Comparison of ENCODE assay signal across 29 cellular contexts in the genomic region with DNA sequence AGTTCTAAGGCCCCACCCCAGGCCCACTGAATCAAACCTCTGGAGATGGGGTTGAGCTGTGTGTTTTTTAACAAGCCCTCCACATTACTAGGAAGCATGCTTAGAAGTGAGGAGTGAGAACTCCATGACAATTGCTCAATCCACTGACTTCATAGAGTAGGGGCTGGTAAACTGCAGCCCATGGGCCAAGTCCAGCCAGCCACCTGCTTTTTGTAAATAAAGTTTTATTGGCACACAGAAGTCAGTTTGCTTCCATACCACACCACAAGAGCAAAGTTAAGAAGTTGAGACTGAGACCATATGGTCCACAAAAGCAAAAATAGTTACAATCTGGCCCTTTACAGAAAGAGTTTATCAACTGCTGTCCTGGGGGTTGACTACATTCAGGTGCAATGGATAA.
"Had no signal": no experiment of that assay in that cellular context is flagged by ENCODE, and none has a peak within 500 bp of the region (broad histone marks: within the 10 kb centered on the region; RNA-seq: fewer than 3 reads in every experiment).

No MANE protein-coding gene starts in this region.

- H3K27me3 ChIP-seq: colonic mucosa, foreskin keratinocyte, gastrocnemius medialis had no signal

- H3K4me3 Mint-ChIP-seq: dendritic cell treated with granulocyte-macrophage colony-stimulating factor and Interleukin-4, amounts not matched to agents 40 ng/mL and 50 ng/mL, for 4 days; effector memory CD8-positive, alpha-beta T cell; endodermal cell had no signal

- H3K9me3 ChIP-seq: colonic mucosa, esophagus muscularis mucosa, gastrocnemius medialis, gastroesophageal sphincter had no signal

- ATAC-seq: effector memory CD8-positive, alpha-beta T cell; esophagus mucosa; foreskin keratinocyte; gastrocnemius medialis; gastroesophageal sphincter; heart left ventricle; heart right ventricle had no signal

- FAIRE-seq: colon, endometrium, endothelial cell of umbilical vein, frontal cortex had no signal

- H3K4me1 ChIP-seq: colonic mucosa, esophagus muscularis mucosa, esophagus squamous epithelium, gastrocnemius medialis, gastroesophageal sphincter, heart right ventricle had no signal

- DNase-seq: colonic mucosa; cortex of kidney; dermis blood vessel endothelial cell; dorsolateral prefrontal cortex; effector CD4-positive, alpha-beta T cell; effector CD8-positive, alpha-beta T cell; effector memory CD4-positive, alpha-beta T cell; effector memory CD8-positive, alpha-beta T cell; endodermal cell; erythroblast; esophagus squamous epithelium; foreskin fibroblast; foreskin keratinocyte; foreskin melanocyte; gastrocnemius medialis; glutamatergic neuron; head of caudate nucleus; heart left ventricle; heart right ventricle had no signal

- H3K4me3 ChIP-seq: colonic mucosa, coronary artery, dorsolateral prefrontal cortex, esophagus muscularis mucosa, esophagus squamous epithelium, gastrocnemius medialis, gastroesophageal sphincter, heart left ventricle, heart right ventricle had no signal

- H3K27ac ChIP-seq: colonic mucosa, coronary artery, dorsolateral prefrontal cortex, epithelial cell of prostate, esophagus muscularis mucosa, esophagus squamous epithelium, foreskin keratinocyte, gastrocnemius medialis, gastroesophageal sphincter, heart left ventricle, heart right ventricle had no signal

- H3K9me3 Mint-ChIP-seq: dendritic cell treated with granulocyte-macrophage colony-stimulating factor and Interleukin-4, amounts not matched to agents 40 ng/mL and 50 ng/mL, for 4 days; effector memory CD8-positive, alpha-beta T cell had no signal

- H3K27ac Mint-ChIP-seq: dendritic cell treated with granulocyte-macrophage colony-stimulating factor and Interleukin-4, amounts not matched to agents 40 ng/mL and 50 ng/mL, for 4 days; effector memory CD8-positive, alpha-beta T cell; endodermal cell had no signal

- H3K36me3 ChIP-seq: colonic mucosa, esophagus muscularis mucosa, esophagus squamous epithelium, gastrocnemius medialis, gastroesophageal sphincter, heart left ventricle, heart right ventricle had no signal
